In genomic region chr6:131053546-131054240, GRCh38 we compare ENCODE assay signal across 17 cellular contexts.
"Had no signal": no experiment of that assay in that cellular context is flagged by ENCODE, and none has a peak within 500 bp of the region (broad histone marks: within the 10 kb centered on the region; RNA-seq: fewer than 3 reads in every experiment).

No MANE protein-coding gene starts in this region.

- FAIRE-seq: colon had no signal

- ATAC-seq: activated CD8-positive, alpha-beta T cell treated with anti-CD3 and anti-CD28 coated beads, Interleukin-2, amount 10 ng/mL, durations not matched to agents 7 days and 5 days; gastroesophageal sphincter; left cardiac atrium; lower lobe of right lung; stimulated activated effector memory CD8-positive, alpha-beta T cell treated with anti-CD3 and anti-CD28 coated beads, Interleukin-12 subunit alpha, Interleukin-12 subunit beta, amount 100 ng/mL, for 72 hours had no signal

- H3K36me3 ChIP-seq: ascending aorta, cardiac muscle cell, lower lobe of right lung, WERI-Rb-1 had no signal

- H3K4me3 ChIP-seq: ascending aorta, cardiac muscle cell, gastroesophageal sphincter, lower lobe of right lung, skin epidermis, tibial nerve had no signal

- H3K27me3 ChIP-seq: ascending aorta, cardiac muscle cell, gastroesophageal sphincter, tibial nerve had no signal

- H3K27ac ChIP-seq: ascending aorta, cardiac muscle cell, gastroesophageal sphincter, lower lobe of right lung, skin epidermis, tibial nerve, WERI-Rb-1 had no signal

- H3K4me1 ChIP-seq: lower lobe of right lung had no signal

- DNase-seq: activated CD4-positive, alpha-beta T cell treated with anti-CD3 and anti-CD28 coated beads for 4 hours; activated CD8-positive, alpha-beta memory T cell treated with anti-CD3 and anti-CD28 coated beads, Interleukin-2, amount 50 U/mL, for 48 hours; activated CD8-positive, alpha-beta T cell treated with anti-CD3 and anti-CD28 coated beads, Interleukin-2, amount 10 ng/mL, durations not matched to agents 7 days and 5 days; activated naive CD4-positive, alpha-beta T cell; hypothalamus; left cardiac atrium; lower lobe of right lung; midbrain; naive B cell; WERI-Rb-1 had no signal
